In genomic region chr6:134549854-134550253, GRCh38 we compare ENCODE assay signal across 24 cellular contexts.
"Had no signal": no experiment of that assay in that cellular context is flagged by ENCODE, and none has a peak within 500 bp of the region (broad histone marks: within the 10 kb centered on the region; RNA-seq: fewer than 3 reads in every experiment).

No MANE protein-coding gene starts in this region.

- H3K9me3 ChIP-seq: right atrium auricular region, stomach had no signal

- H2AFZ ChIP-seq: hepatocyte had no signal

- H3K79me2 ChIP-seq: hepatocyte had no signal

- DNase-seq: activated CD4-positive, alpha-beta memory T cell treated with anti-CD3 and anti-CD28 coated beads for 36 hours; activated CD4-positive, alpha-beta T cell treated with anti-CD3 and anti-CD28 coated beads for 4 hours; activated naive CD4-positive, alpha-beta T cell treated with Interleukin-2 at 50 U/mL for 16 hours; activated naive CD8-positive, alpha-beta T cell treated with anti-CD3 and anti-CD28 coated beads, Interleukin-2, amount 10 ng/mL, durations not matched to agents 7 days and 5 days; activated T-cell treated with anti-CD3 and anti-CD28 coated beads, Interleukin-2, amount 50 U/mL, for 1 hour; effector CD4-positive, alpha-beta T cell; islet precursor cell; nephron progenitor cell; nucleus accumbens; stimulated activated CD4-positive, alpha-beta T cell treated with anti-CD3 and anti-CD28 coated beads, Interleukin-4, amount 100 ng/mL, for 1 hour; stomach; SW 1271; T-helper 2 cell had no signal

- H3K36me3 Mint-ChIP-seq: activated CD4-positive, alpha-beta memory T cell treated with anti-CD3 and anti-CD28 coated beads for 36 hours; brain; type B pancreatic cell; WTC11 had no signal

- H3K27ac ChIP-seq: coronary artery, hepatocyte, right atrium auricular region, stomach had no signal

- H3K4me1 ChIP-seq: stomach had no signal

- H3K27ac Mint-ChIP-seq: activated CD4-positive, alpha-beta memory T cell treated with anti-CD3 and anti-CD28 coated beads for 36 hours; activated naive CD8-positive, alpha-beta T cell treated with anti-CD3 and anti-CD28 coated beads, Interleukin-2, amount 10 ng/mL, durations not matched to agents 7 days and 5 days; activated T-helper 17 cell treated with anti-CD3 and anti-CD28 coated beads, Interleukin-2, amount 50 U/mL, for 72 hours; brain; nephron progenitor cell; progenitor cell of endocrine pancreas; type B pancreatic cell; WTC11 had no signal

- H3K4me3 Mint-ChIP-seq: activated CD4-positive, alpha-beta memory T cell treated with anti-CD3 and anti-CD28 coated beads for 36 hours; activated naive CD8-positive, alpha-beta T cell treated with anti-CD3 and anti-CD28 coated beads, Interleukin-2, amount 10 ng/mL, durations not matched to agents 7 days and 5 days; activated T-helper 17 cell treated with anti-CD3 and anti-CD28 coated beads, Interleukin-2, amount 50 U/mL, for 72 hours; brain; central memory CD8-positive, alpha-beta T cell; nephron progenitor cell; type B pancreatic cell; WTC11 had no signal

- H3K9me3 Mint-ChIP-seq: activated CD4-positive, alpha-beta memory T cell treated with anti-CD3 and anti-CD28 coated beads for 36 hours; activated T-helper 17 cell treated with anti-CD3 and anti-CD28 coated beads, Interleukin-2, amount 50 U/mL, for 72 hours; central memory CD8-positive, alpha-beta T cell; nephron progenitor cell had no signal

- H3K27me3 ChIP-seq: hepatocyte, right atrium auricular region, stomach had no signal

- H3K36me3 ChIP-seq: right atrium auricular region, stomach had no signal

- H3K4me3 ChIP-seq: coronary artery, hepatocyte, right atrium auricular region, smooth muscle cell, stomach had no signal

- H3K27me3 Mint-ChIP-seq: activated CD4-positive, alpha-beta memory T cell treated with anti-CD3 and anti-CD28 coated beads for 36 hours; activated T-helper 17 cell treated with anti-CD3 and anti-CD28 coated beads, Interleukin-2, amount 50 U/mL, for 72 hours; progenitor cell of endocrine pancreas; type B pancreatic cell had no signal

- H3K4me1 Mint-ChIP-seq: activated naive CD8-positive, alpha-beta T cell treated with anti-CD3 and anti-CD28 coated beads, Interleukin-2, amount 10 ng/mL, durations not matched to agents 7 days and 5 days; activated T-helper 17 cell treated with anti-CD3 and anti-CD28 coated beads, Interleukin-2, amount 50 U/mL, for 72 hours; central memory CD8-positive, alpha-beta T cell had no signal

- H3K4me2 ChIP-seq: hepatocyte, smooth muscle cell had no signal

- ATAC-seq: activated T-helper 17 cell treated with anti-CD3 and anti-CD28 coated beads, Interleukin-2, amount 50 U/mL, for 72 hours; esophagus mucosa had no signal
